Comparison of ENCODE assay signal across 22 cellular contexts in genomic region chr20:49870261-49870660, GRCh38. TPM values are rescaled to one million over a fixed set of nuclear protein-coding genes. Genes with fewer than 3 reads are reported as not detected.
DNase-seq lines count a peak whose midpoint lies in the region; ATAC-seq and TF ChIP-seq lines count a peak whose summit lies in the region.
"Had no signal": no experiment of that assay in that cellular context is flagged by ENCODE, and none has a peak within 500 bp of the region (broad histone marks: within the 10 kb centered on the region; RNA-seq: fewer than 3 reads in every experiment).

No MANE protein-coding gene starts in this region.

- no peak for ATAC-seq in effector memory CD8-positive, alpha-beta T cell (replicated peaks)
- ATAC-seq in stimulated activated effector memory CD8-positive, alpha-beta T cell treated with anti-CD3 and anti-CD28 coated beads, Interleukin-12 subunit alpha, Interleukin-12 subunit beta, amount 100 ng/mL, for 72 hours: no peak

- H3K4me3 Mint-ChIP-seq in activated T-cell treated with anti-CD3 and anti-CD28 coated beads, Interleukin-2, amount 50 U/mL, for 24 hours: no peak overlapping the region
- no peak overlapping the region for H3K4me3 Mint-ChIP-seq in IgD-negative memory B cell
- no peak overlapping the region for H3K4me3 Mint-ChIP-seq in effector memory CD8-positive, alpha-beta T cell
- no peak overlapping the region for H3K4me3 Mint-ChIP-seq in stimulated activated effector memory CD8-positive, alpha-beta T cell treated with anti-CD3 and anti-CD28 coated beads, Interleukin-12 subunit alpha, Interleukin-12 subunit beta, amount 100 ng/mL, for 72 hours
- no peak overlapping the region for H3K4me3 Mint-ChIP-seq in activated naive CD8-positive, alpha-beta T cell treated with anti-CD3 and anti-CD28 coated beads for 36 hours
- H3K4me3 Mint-ChIP-seq: CD8-positive, alpha-beta memory T cell; H9 had no signal

- no peak for TF ChIP-seq CTCF in dorsolateral prefrontal cortex (IDR thresholded peaks at IDR 0.05 in 54 of 56, conservative IDR thresholded peaks at IDR 0.05 in 2 of 56; ENCODE audit: low read depth in 1 of 56, partially characterized antibody in 56 of 56)

- peaks cover 11% of the 10 kb centered on the region for H3K4me1 Mint-ChIP-seq in activated T-cell treated with anti-CD3 and anti-CD28 coated beads, Interleukin-2, amount 50 U/mL, for 24 hours (ENCODE audit: low read depth)
- peaks cover 21 to 26% (median 23%) of the 10 kb centered on the region in 3 donors for H3K4me1 Mint-ChIP-seq in IgD-negative memory B cell
- H3K4me1 Mint-ChIP-seq in effector memory CD8-positive, alpha-beta T cell (ENCODE audit: low read depth in 2 of 2): peaks cover 3 to 4% of the 10 kb centered on the region in 2 donors
- peaks cover 6% of the 10 kb centered on the region for H3K4me1 Mint-ChIP-seq in stimulated activated effector memory CD8-positive, alpha-beta T cell treated with anti-CD3 and anti-CD28 coated beads, Interleukin-12 subunit alpha, Interleukin-12 subunit beta, amount 100 ng/mL, for 72 hours
- H3K4me1 Mint-ChIP-seq in activated naive CD8-positive, alpha-beta T cell treated with anti-CD3 and anti-CD28 coated beads for 36 hours: peaks cover 3% of the 10 kb centered on the region

- intact Hi-C loops in dorsolateral prefrontal cortex (cut with DNase I): no loop called here

- H3K27me3 ChIP-seq in dorsolateral prefrontal cortex: no peaks in the 10 kb centered on the region

- no peak for DNase-seq in activated T-cell treated with anti-CD3 and anti-CD28 coated beads, Interleukin-2, amount 50 U/mL, for 24 hours
- DNase-seq in activated T-cell treated with anti-CD3 and anti-CD28 coated beads, Interleukin-2, amount 50 U/mL, for 1 hour: no peak
- DNase-seq in effector memory CD8-positive, alpha-beta T cell: no peak
- no peak for DNase-seq in stimulated activated effector memory CD8-positive, alpha-beta T cell treated with anti-CD3 and anti-CD28 coated beads, Interleukin-12 subunit alpha, Interleukin-12 subunit beta, amount 100 ng/mL, for 72 hours (ENCODE audit: low spot score in 2 of 2)
- no peak for DNase-seq in NOMO-1 treated with DMSO at 0.1 percent for 48 hours (lab: John Stamatoyannopoulos, UW; ENCODE audit: unreplicated experiment)
- no peak for DNase-seq in activated naive CD8-positive, alpha-beta T cell treated with anti-CD3 and anti-CD28 coated beads for 36 hours
- no peak for DNase-seq in dorsolateral prefrontal cortex
- DNase-seq: AML-193; CD8-positive, alpha-beta memory T cell; GM23248; H9; NCI-H1092 treated with DMSO at 0.1 percent for 48 hours; NCI-H146; NCI-H2029; NCI-H226; NCI-H510A treated with DMSO at 0.1 percent for 48 hours; NCI-H774; OCI-M1; Right ventricle myocardium superior had no signal

- no peaks in the 10 kb centered on the region for H3K27me3 Mint-ChIP-seq in activated T-cell treated with anti-CD3 and anti-CD28 coated beads, Interleukin-2, amount 50 U/mL, for 24 hours
- no peaks in the 10 kb centered on the region for H3K27me3 Mint-ChIP-seq in IgD-negative memory B cell
- no peaks in the 10 kb centered on the region for H3K27me3 Mint-ChIP-seq in effector memory CD8-positive, alpha-beta T cell
- H3K27me3 Mint-ChIP-seq in activated naive CD8-positive, alpha-beta T cell treated with anti-CD3 and anti-CD28 coated beads for 36 hours: no peaks in the 10 kb centered on the region
- H3K27me3 Mint-ChIP-seq: CD8-positive, alpha-beta memory T cell had no signal

- H3K27ac Mint-ChIP-seq in activated T-cell treated with anti-CD3 and anti-CD28 coated beads, Interleukin-2, amount 50 U/mL, for 24 hours: peak overlapping the region; percentile 41
- peak overlapping the region in 2 of 3 donors; percentile 6 to 27 for H3K27ac Mint-ChIP-seq in IgD-negative memory B cell
- peak overlapping the region; percentile 15 to 54 for H3K27ac Mint-ChIP-seq in effector memory CD8-positive, alpha-beta T cell
- peak overlapping the region; percentile 52 for H3K27ac Mint-ChIP-seq in stimulated activated effector memory CD8-positive, alpha-beta T cell treated with anti-CD3 and anti-CD28 coated beads, Interleukin-12 subunit alpha, Interleukin-12 subunit beta, amount 100 ng/mL, for 72 hours
- no peak overlapping the region for H3K27ac Mint-ChIP-seq in activated naive CD8-positive, alpha-beta T cell treated with anti-CD3 and anti-CD28 coated beads for 36 hours

- H3K36me3 Mint-ChIP-seq in activated T-cell treated with anti-CD3 and anti-CD28 coated beads, Interleukin-2, amount 50 U/mL, for 24 hours (ENCODE audit: low read depth): peaks cover 66% of the 10 kb centered on the region
- H3K36me3 Mint-ChIP-seq in IgD-negative memory B cell: peaks cover 11% of the 10 kb centered on the region
- H3K36me3 Mint-ChIP-seq in effector memory CD8-positive, alpha-beta T cell (ENCODE audit: insufficient read depth): peaks cover 41% of the 10 kb centered on the region
- peaks cover 64% of the 10 kb centered on the region for H3K36me3 Mint-ChIP-seq in stimulated activated effector memory CD8-positive, alpha-beta T cell treated with anti-CD3 and anti-CD28 coated beads, Interleukin-12 subunit alpha, Interleukin-12 subunit beta, amount 100 ng/mL, for 72 hours
- peaks cover 5% of the 10 kb centered on the region for H3K36me3 Mint-ChIP-seq in activated naive CD8-positive, alpha-beta T cell treated with anti-CD3 and anti-CD28 coated beads for 36 hours

- no peak overlapping the region for H3K4me3 ChIP-seq in dorsolateral prefrontal cortex
- H3K4me3 ChIP-seq: GM23248 had no signal

- H3K27ac ChIP-seq in dorsolateral prefrontal cortex: no peak overlapping the region
- H3K27ac ChIP-seq: C4-2B, GM23248, KMS-11 had no signal

- no peaks in the 10 kb centered on the region for H3K9me3 Mint-ChIP-seq in activated T-cell treated with anti-CD3 and anti-CD28 coated beads, Interleukin-2, amount 50 U/mL, for 24 hours
- H3K9me3 Mint-ChIP-seq in IgD-negative memory B cell: no peaks in the 10 kb centered on the region
- H3K9me3 Mint-ChIP-seq in effector memory CD8-positive, alpha-beta T cell: no peaks in the 10 kb centered on the region
- H3K9me3 Mint-ChIP-seq in stimulated activated effector memory CD8-positive, alpha-beta T cell treated with anti-CD3 and anti-CD28 coated beads, Interleukin-12 subunit alpha, Interleukin-12 subunit beta, amount 100 ng/mL, for 72 hours: no peaks in the 10 kb centered on the region
- no peaks in the 10 kb centered on the region for H3K9me3 Mint-ChIP-seq in activated naive CD8-positive, alpha-beta T cell treated with anti-CD3 and anti-CD28 coated beads for 36 hours
- H3K9me3 Mint-ChIP-seq: CD8-positive, alpha-beta memory T cell; H9 had no signal

RNA-seq across cellular contexts. Expression of gene SPATA2, which starts 45.1 kb away (rescaled TPM):
- polyA plus RNA-seq in IgD-negative memory B cell: 7.1 TPM
- total RNA-seq in activated naive CD8-positive, alpha-beta T cell treated with anti-CD3 and anti-CD28 coated beads for 36 hours: 10 to 100 TPM; 11.2 to 11.6 TPM
- 10 to 100 TPM; 23.0 to 60.6 (median 41.6) TPM for total RNA-seq in dorsolateral prefrontal cortex

RNA-seq across cellular contexts. Expression of gene SLC9A8, which starts 57.6 kb away (rescaled TPM):
- polyA plus RNA-seq in IgD-negative memory B cell: 13.2 TPM
- 10 to 100 TPM in 1 of 2 experiments, 1 to 10 TPM in 1; 9.9 to 10.9 TPM for total RNA-seq in activated naive CD8-positive, alpha-beta T cell treated with anti-CD3 and anti-CD28 coated beads for 36 hours
- 10 to 100 TPM in 117 of 120 experiments, 1 to 10 TPM in 3; 8.7 to 21.9 (median 14.9) TPM for total RNA-seq in dorsolateral prefrontal cortex
